Comparison of ENCODE assay signal across 9 cellular contexts in genomic region chr2:120675460-120676130, GRCh38.
DNase-seq lines count a peak whose midpoint lies in the region; ATAC-seq, FAIRE-seq and TF ChIP-seq lines count a peak whose summit lies in the region.
"Had no signal": no experiment of that assay in that cellular context is flagged by ENCODE, and none has a peak within 500 bp of the region (broad histone marks: within the 10 kb centered on the region; RNA-seq: fewer than 3 reads in every experiment).

No MANE protein-coding gene starts in this region.

- H3K4me2 ChIP-seq in A549 = no peak overlapping the region

- H3K9me3 Mint-ChIP-seq in activated T-cell treated with anti-CD3 and anti-CD28 coated beads, Interleukin-2, amount 50 U/mL, for 4 hours = no peaks in the 10 kb centered on the region
- H3K9me3 Mint-ChIP-seq: central memory CD8-positive, alpha-beta T cell had no signal

- H3K27me3 Mint-ChIP-seq in activated T-cell treated with anti-CD3 and anti-CD28 coated beads, Interleukin-2, amount 50 U/mL, for 4 hours (ENCODE audit: low read depth) = peaks cover 26% of the 10 kb centered on the region

- TF ChIP-seq EP300 in A549 (IDR thresholded peaks at IDR 0.05) = no peak
- TF ChIP-seq EP300 in gastroesophageal sphincter (IDR thresholded peaks at IDR 0.05) = no peak

- peak; percentile 88 for TF ChIP-seq RAD21 in A549 (conservative IDR thresholded peaks at IDR 0.05 in 1 of 2, IDR thresholded peaks at IDR 0.05 in 1 of 2)

- H3K4me1 ChIP-seq in A549 = no peaks in the 10 kb centered on the region
- H3K4me1 ChIP-seq in gastroesophageal sphincter = peaks cover 0 to 10% (median 0%) of the 10 kb centered on the region in 3 donors

- H3K4me3 ChIP-seq in A549 (no peak overlapping the region), gastroesophageal sphincter (no peak overlapping the region)

- FAIRE-seq in A549 (lab: Jason Lieb, UNC) = no peak

- POLR2A ChIA-PET in A549 (lab: Yijun Ruan, JAX) = no interaction called here

- no peaks in the 10 kb centered on the region for H3K36me3 Mint-ChIP-seq in activated T-cell treated with anti-CD3 and anti-CD28 coated beads, Interleukin-2, amount 50 U/mL, for 4 hours (ENCODE audit: insufficient read depth)

- H3K4me3 Mint-ChIP-seq in activated T-cell treated with anti-CD3 and anti-CD28 coated beads, Interleukin-2, amount 50 U/mL, for 4 hours = no peak overlapping the region
- H3K4me3 Mint-ChIP-seq: central memory CD8-positive, alpha-beta T cell had no signal

- no peaks in the 10 kb centered on the region for H3K9me3 ChIP-seq in A549
- H3K9me3 ChIP-seq in gastroesophageal sphincter = no peaks in the 10 kb centered on the region

- TF ChIP-seq POLR2A in A549 (IDR thresholded peaks at IDR 0.05; ENCODE audit: low read length) (no peak), gastroesophageal sphincter (IDR thresholded peaks at IDR 0.05) (no peak)

- peak; percentile 83 for TF ChIP-seq CTCF in A549 (IDR thresholded peaks at IDR 0.05)
- TF ChIP-seq CTCF in gastroesophageal sphincter (IDR thresholded peaks at IDR 0.05) = peak in 3 of 4 experiments; percentile 49 to 79 (median 63)

- H3K36me3 ChIP-seq in gastroesophageal sphincter = no peaks in the 10 kb centered on the region

- H3K4me1 Mint-ChIP-seq in activated T-cell treated with anti-CD3 and anti-CD28 coated beads, Interleukin-2, amount 50 U/mL, for 4 hours (ENCODE audit: low read depth) = peaks cover 2% of the 10 kb centered on the region
- H3K4me1 Mint-ChIP-seq: central memory CD8-positive, alpha-beta T cell had no signal

- H3K27me3 ChIP-seq in gastroesophageal sphincter = peaks cover 63% of the 10 kb centered on the region

- peak; percentile 54 to 71 for ATAC-seq in A549
- ATAC-seq in activated T-cell treated with anti-CD3 and anti-CD28 coated beads, Interleukin-2, amount 50 U/mL, for 4 hours = peak; percentile 49 to 59
- no peak for ATAC-seq in gastroesophageal sphincter
- ATAC-seq in GM21526 (IDR thresholded peaks at IDR 0.05; ENCODE audit: low FRiP score, unreplicated experiment) = no peak

- CTCF ChIA-PET in A549 (lab: Yijun Ruan, JAX) = interaction anchor here (0.5 to 3.8 kb wide), 20 partner anchors 11 to 474 kb away, joined by 3 to 30 read pairs (median 4); no protein-coding TSS in a partner anchor

- 28% methylated on average over 21 of the region's 26 CpGs for WGBS in A549 (ENCODE audit: missing lambda C conversion rate)
- whole genome bisulfite sequencing in gastroesophageal sphincter (ENCODE audit: low coverage in 1 of 2), 2 donors = 39 to 60% methylated on average over 4 to 19 of the region's 26 CpGs

- H3K27ac ChIP-seq in A549 = no peak overlapping the region
- no peak overlapping the region for H3K27ac ChIP-seq in gastroesophageal sphincter

- DNase-seq in A549 (ENCODE audit: low read depth in 1 of 2, low spot score in 1 of 2) (peak; percentile 57 to 75), GM19240 (ENCODE audit: insufficient read length, low spot score) (peak; percentile 25), NOMO-1 (lab: John Stamatoyannopoulos, UW; ENCODE audit: unreplicated experiment in 2 of 2) (peak; percentile 38 to 48), pons (ENCODE audit: low spot score) (peak; percentile 5), NCI-H1105 treated with DMSO at 0.1 percent for 48 hours (lab: John Stamatoyannopoulos, UW) (no peak)
- no peak for DNase-seq in activated T-cell treated with anti-CD3 and anti-CD28 coated beads, Interleukin-2, amount 50 U/mL, for 4 hours

TF ChIP-seq in A549, 52 proteins besides CTCF, POLR2A, EP300 and RAD21:
- TF ChIP-seq SMC3 (IDR thresholded peaks at IDR 0.05) = peak; percentile 82
- no peak for TF ChIP-seq JUN (IDR thresholded peaks at IDR 0.05)
- TF ChIP-seq, protein P1, sequence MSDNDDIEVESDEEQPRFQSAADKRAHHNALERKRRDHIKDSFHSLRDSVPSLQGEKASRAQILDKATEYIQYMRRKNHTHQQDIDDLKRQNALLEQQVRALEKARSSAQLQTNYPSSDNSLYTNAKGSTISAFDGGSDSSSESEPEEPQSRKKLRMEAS (IDR thresholded peaks at IDR 0.05) = no peak
- TF ChIP-seq JUNB (IDR thresholded peaks at IDR 0.05) = no peak
- TF ChIP-seq CEBPB (IDR thresholded peaks at IDR 0.05) = peak in 1 of 2 experiments; percentile 20; a peak in 1 of 4 replicates

Comparison
In these comparisons a context has a peak if more than half of its experiments do, and no peak if none do; other contexts are left out.
1. ATAC-seq: peak in A549 (2 of 2) and activated T-cell treated with anti-CD3 and anti-CD28 coated beads, Interleukin-2, amount 50 U/mL, for 4 hours (2 of 2); none in gastroesophageal sphincter (single experiment) and GM21526 (single experiment).
2. DNase-seq: peak in A549 (2 of 2), GM19240 (single experiment), NOMO-1 (2 of 2) and pons (single experiment); none in activated T-cell treated with anti-CD3 and anti-CD28 coated beads, Interleukin-2, amount 50 U/mL, for 4 hours (single experiment) and NCI-H1105 treated with DMSO at 0.1 percent for 48 hours (single experiment).